Comparison of ENCODE assay signal across 1 cellular context in the genomic region with DNA sequence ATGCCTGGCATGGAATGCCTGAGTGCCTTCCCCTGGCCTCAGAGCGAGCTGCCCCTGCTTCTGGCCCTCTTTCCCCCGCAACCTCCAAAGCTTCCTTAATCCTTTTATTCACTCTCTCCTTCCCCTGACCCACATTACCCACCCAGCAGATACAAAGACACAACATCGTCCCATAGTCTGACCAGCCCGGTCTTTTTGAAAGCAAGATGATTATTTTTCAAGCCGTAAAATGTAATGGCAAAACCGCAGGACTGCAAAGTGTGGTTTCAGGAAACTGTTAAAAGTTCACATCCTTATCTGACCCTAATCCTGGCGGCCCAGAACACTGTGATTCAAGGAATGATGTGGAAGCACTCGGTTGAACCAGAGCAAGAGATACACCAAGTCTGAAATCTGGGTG.
TF ChIP-seq lines count a peak whose summit lies in the region.

No MANE protein-coding gene starts in this region.

TF ChIP-seq in WTC11, 78 proteins besides CTCF, POLR2A, EP300 and RAD21:
- TF ChIP-seq, protein P1, sequence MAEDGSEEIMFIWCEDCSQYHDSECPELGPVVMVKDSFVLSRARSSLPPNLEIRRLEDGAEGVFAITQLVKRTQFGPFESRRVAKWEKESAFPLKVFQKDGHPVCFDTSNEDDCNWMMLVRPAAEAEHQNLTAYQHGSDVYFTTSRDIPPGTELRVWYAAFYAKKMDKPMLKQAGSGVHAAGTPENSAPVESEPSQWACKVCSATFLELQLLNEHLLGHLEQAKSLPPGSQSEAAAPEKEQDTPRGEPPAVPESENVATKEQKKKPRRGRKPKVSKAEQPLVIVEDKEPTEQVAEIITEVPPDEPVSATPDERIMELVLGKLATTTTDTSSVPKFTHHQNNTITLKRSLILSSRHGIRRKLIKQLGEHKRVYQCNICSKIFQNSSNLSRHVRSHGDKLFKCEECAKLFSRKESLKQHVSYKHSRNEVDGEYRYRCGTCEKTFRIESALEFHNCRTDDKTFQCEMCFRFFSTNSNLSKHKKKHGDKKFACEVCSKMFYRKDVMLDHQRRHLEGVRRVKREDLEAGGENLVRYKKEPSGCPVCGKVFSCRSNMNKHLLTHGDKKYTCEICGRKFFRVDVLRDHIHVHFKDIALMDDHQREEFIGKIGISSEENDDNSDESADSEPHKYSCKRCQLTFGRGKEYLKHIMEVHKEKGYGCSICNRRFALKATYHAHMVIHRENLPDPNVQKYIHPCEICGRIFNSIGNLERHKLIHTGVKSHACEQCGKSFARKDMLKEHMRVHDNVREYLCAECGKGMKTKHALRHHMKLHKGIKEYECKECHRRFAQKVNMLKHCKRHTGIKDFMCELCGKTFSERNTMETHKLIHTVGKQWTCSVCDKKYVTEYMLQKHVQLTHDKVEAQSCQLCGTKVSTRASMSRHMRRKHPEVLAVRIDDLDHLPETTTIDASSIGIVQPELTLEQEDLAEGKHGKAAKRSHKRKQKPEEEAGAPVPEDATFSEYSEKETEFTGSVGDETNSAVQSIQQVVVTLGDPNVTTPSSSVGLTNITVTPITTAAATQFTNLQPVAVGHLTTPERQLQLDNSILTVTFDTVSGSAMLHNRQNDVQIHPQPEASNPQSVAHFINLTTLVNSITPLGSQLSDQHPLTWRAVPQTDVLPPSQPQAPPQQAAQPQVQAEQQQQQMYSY (CRISPR knock-in tag; IDR thresholded peaks at IDR 0.05) = peak; percentile 59; the same call in 1 of the 2 replicates
- no peak for TF ChIP-seq MYBL2 (CRISPR knock-in tag; IDR thresholded peaks at IDR 0.05)
- TF ChIP-seq, protein P2, sequence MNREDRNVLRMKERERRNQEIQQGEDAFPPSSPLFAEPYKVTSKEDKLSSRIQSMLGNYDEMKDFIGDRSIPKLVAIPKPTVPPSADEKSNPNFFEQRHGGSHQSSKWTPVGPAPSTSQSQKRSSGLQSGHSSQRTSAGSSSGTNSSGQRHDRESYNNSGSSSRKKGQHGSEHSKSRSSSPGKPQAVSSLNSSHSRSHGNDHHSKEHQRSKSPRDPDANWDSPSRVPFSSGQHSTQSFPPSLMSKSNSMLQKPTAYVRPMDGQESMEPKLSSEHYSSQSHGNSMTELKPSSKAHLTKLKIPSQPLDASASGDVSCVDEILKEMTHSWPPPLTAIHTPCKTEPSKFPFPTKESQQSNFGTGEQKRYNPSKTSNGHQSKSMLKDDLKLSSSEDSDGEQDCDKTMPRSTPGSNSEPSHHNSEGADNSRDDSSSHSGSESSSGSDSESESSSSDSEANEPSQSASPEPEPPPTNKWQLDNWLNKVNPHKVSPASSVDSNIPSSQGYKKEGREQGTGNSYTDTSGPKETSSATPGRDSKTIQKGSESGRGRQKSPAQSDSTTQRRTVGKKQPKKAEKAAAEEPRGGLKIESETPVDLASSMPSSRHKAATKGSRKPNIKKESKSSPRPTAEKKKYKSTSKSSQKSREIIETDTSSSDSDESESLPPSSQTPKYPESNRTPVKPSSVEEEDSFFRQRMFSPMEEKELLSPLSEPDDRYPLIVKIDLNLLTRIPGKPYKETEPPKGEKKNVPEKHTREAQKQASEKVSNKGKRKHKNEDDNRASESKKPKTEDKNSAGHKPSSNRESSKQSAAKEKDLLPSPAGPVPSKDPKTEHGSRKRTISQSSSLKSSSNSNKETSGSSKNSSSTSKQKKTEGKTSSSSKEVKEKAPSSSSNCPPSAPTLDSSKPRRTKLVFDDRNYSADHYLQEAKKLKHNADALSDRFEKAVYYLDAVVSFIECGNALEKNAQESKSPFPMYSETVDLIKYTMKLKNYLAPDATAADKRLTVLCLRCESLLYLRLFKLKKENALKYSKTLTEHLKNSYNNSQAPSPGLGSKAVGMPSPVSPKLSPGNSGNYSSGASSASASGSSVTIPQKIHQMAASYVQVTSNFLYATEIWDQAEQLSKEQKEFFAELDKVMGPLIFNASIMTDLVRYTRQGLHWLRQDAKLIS (CRISPR knock-in tag; IDR thresholded peaks at IDR 0.05; ENCODE audit: borderline replicate concordance) = no peak
